In genomic region chr16:60074378-60074777, GRCh38 we compare ENCODE assay signal across 7 cellular contexts.
"Had no signal": no experiment of that assay in that cellular context is flagged by ENCODE, and none has a peak within 500 bp of the region (broad histone marks: within the 10 kb centered on the region; RNA-seq: fewer than 3 reads in every experiment).

No MANE protein-coding gene starts in this region.

- H3K27ac Mint-ChIP-seq: IgD-negative memory B cell had no signal

- DNase-seq: IMR-90, KBM-7 had no signal

- H3K4me3 Mint-ChIP-seq: IgD-negative memory B cell had no signal

- FAIRE-seq: HepG2, HTR-8/SVneo, K562 had no signal

- H3K4me3 ChIP-seq: K562 had no signal

- H3K27ac ChIP-seq: HL-60 had no signal

- H3K4me1 Mint-ChIP-seq: IgD-negative memory B cell had no signal

- ATAC-seq: HepG2, K562 had no signal

- H3K27me3 Mint-ChIP-seq: IgD-negative memory B cell had no signal

- H3K36me3 Mint-ChIP-seq: IgD-negative memory B cell had no signal
